ENCODE assay signal across 11 cellular contexts in the genomic region with DNA sequence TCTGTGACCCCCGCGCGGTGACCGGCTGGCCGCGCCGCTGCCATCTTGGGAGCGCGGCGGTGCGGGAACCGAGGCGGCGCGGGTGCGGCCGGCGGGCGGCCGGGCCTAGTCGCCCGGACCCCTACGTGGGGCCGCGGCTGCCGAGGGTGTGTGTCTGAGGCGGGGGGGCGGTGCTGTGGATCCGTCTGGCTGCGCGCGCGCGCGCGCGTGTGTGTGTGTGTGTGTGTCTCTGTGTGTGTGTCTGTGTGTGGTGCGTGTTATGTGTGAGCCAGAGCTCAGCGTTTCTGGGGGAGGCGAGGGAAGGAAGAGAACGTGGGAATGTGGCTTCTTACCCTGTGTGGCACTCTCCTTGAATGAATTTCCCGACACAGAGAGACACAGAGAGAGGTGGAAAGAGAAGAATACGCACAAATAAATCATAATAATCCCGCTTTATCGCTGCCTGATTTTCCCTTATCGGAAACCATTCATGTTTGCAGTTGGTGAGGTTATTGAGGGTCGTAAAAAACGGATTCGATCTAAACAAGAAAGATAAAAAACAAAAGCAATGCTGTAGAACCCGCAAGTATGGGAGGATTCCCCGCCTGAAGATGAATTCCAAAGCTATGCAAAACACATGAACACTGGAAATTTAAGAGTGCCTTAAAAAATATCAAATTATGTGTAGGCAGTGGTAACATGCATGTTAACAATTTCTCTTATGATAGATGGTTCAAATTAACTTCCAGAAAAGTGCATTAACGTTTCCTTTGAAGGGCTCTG. TPM values are rescaled to one million over a fixed set of nuclear protein-coding genes. Genes with fewer than 3 reads are reported as not detected.
DNase-seq lines count a peak whose midpoint lies in the region; TF ChIP-seq lines count a peak whose summit lies in the region.
"Had no signal": no experiment of that assay in that cellular context is flagged by ENCODE, and none has a peak within 500 bp of the region (broad histone marks: within the 10 kb centered on the region; RNA-seq: fewer than 3 reads in every experiment).

No MANE protein-coding gene starts in this region.

- peaks cover 20% of the 10 kb centered on the region for H3K4me1 Mint-ChIP-seq in activated CD4-positive, alpha-beta memory T cell treated with anti-CD3 and anti-CD28 coated beads, Interleukin-2, amount 10 ng/mL, durations not matched to agents 7 days and 5 days
- peaks cover 26% of the 10 kb centered on the region for H3K4me1 Mint-ChIP-seq in activated CD4-positive, alpha-beta memory T cell treated with anti-CD3 and anti-CD28 coated beads for 36 hours (ENCODE audit: low read depth)

- H3K27ac ChIP-seq in brain microvascular endothelial cell (peak overlapping the region; percentile 76), stomach (peak overlapping the region in 4 of 5 donors; percentile 0 to 63 (median 44))
- H3K27ac ChIP-seq: body of pancreas had no signal

- CTCF ChIA-PET in activated CD4-positive, alpha-beta memory T cell treated with anti-CD3 and anti-CD28 coated beads, Interleukin-2, amount 10 ng/mL, durations not matched to agents 7 days and 5 days (lab: Charles Lee), result interaction anchor here (1.0 kb wide), 1 partner anchor 212 kb away, joined by 3 read pairs; no protein-coding TSS in a partner anchor
- CTCF ChIA-PET in activated CD4-positive, alpha-beta memory T cell treated with anti-CD3 and anti-CD28 coated beads for 36 hours (lab: Charles Lee), result interaction anchor here (2.7 kb wide), 1 partner anchor 12 kb away, joined by 8 read pairs; no protein-coding TSS in a partner anchor

- no peaks in the 10 kb centered on the region for H3K27me3 ChIP-seq in brain microvascular endothelial cell (replicated peaks)
- H3K27me3 ChIP-seq in stomach, result peaks cover 0 to 89% (median 42%) of the 10 kb centered on the region in 3 donors

- TF ChIP-seq CTCF in brain microvascular endothelial cell (IDR thresholded peaks at IDR 0.05; ENCODE audit: low read depth, low read length, missing control alignments), result no peak
- TF ChIP-seq CTCF in stomach (IDR thresholded peaks at IDR 0.05), result no peak

- TF ChIP-seq EP300 in stomach (IDR thresholded peaks at IDR 0.05), result no peak

- 38 to 54% (median 46%) methylated on average over 29 to 52 of the region's 52 CpGs for WGBS in stomach, 5 donors

- peaks cover 0 to 10% (median 3%) of the 10 kb centered on the region in 4 donors for H3K9me3 ChIP-seq in stomach
- H3K9me3 ChIP-seq: body of pancreas had no signal

- peak overlapping the region; percentile 31 for H3K27ac Mint-ChIP-seq in activated CD4-positive, alpha-beta memory T cell treated with anti-CD3 and anti-CD28 coated beads, Interleukin-2, amount 10 ng/mL, durations not matched to agents 7 days and 5 days
- no peak overlapping the region for H3K27ac Mint-ChIP-seq in activated CD4-positive, alpha-beta memory T cell treated with anti-CD3 and anti-CD28 coated beads for 36 hours
- H3K27ac Mint-ChIP-seq: stimulated activated effector memory CD8-positive, alpha-beta T cell treated with anti-CD3 and anti-CD28 coated beads, Interleukin-12 subunit alpha, Interleukin-12 subunit beta, amount 100 ng/mL, for 72 hours had no signal

- H3K36me3 Mint-ChIP-seq in activated CD4-positive, alpha-beta memory T cell treated with anti-CD3 and anti-CD28 coated beads, Interleukin-2, amount 10 ng/mL, durations not matched to agents 7 days and 5 days (ENCODE audit: low read depth), result peaks cover 16% of the 10 kb centered on the region
- peaks cover 13% of the 10 kb centered on the region for H3K36me3 Mint-ChIP-seq in activated CD4-positive, alpha-beta memory T cell treated with anti-CD3 and anti-CD28 coated beads for 36 hours

- intact Hi-C loops in activated CD4-positive, alpha-beta memory T cell treated with anti-CD3 and anti-CD28 coated beads for 36 hours (cut with micrococcal nuclease), result loop anchor here (10.0 kb wide), 2 partner anchors 1206 to 1266 kb away; no protein-coding TSS in a partner anchor
- intact Hi-C loops in stomach (cut with DNase I; ENCODE audit: low total_unique reads), result no loop called here

- no peaks in the 10 kb centered on the region for H3K9me3 Mint-ChIP-seq in activated CD4-positive, alpha-beta memory T cell treated with anti-CD3 and anti-CD28 coated beads, Interleukin-2, amount 10 ng/mL, durations not matched to agents 7 days and 5 days
- H3K9me3 Mint-ChIP-seq in activated CD4-positive, alpha-beta memory T cell treated with anti-CD3 and anti-CD28 coated beads for 36 hours, result no peaks in the 10 kb centered on the region
- H3K9me3 Mint-ChIP-seq: stimulated activated effector memory CD8-positive, alpha-beta T cell treated with anti-CD3 and anti-CD28 coated beads, Interleukin-12 subunit alpha, Interleukin-12 subunit beta, amount 100 ng/mL, for 72 hours had no signal

- peaks cover 54% of the 10 kb centered on the region for H3K36me3 ChIP-seq in brain microvascular endothelial cell (replicated peaks)
- peaks cover 0 to 16% (median 7%) of the 10 kb centered on the region in 4 donors for H3K36me3 ChIP-seq in stomach

- peaks cover 1 to 38% (median 18%) of the 10 kb centered on the region in 4 donors for H3K4me1 ChIP-seq in stomach

- DNase-seq in activated CD4-positive, alpha-beta memory T cell treated with anti-CD3 and anti-CD28 coated beads, Interleukin-2, amount 10 ng/mL, durations not matched to agents 7 days and 5 days, result no peak
- DNase-seq in activated CD4-positive, alpha-beta memory T cell treated with anti-CD3 and anti-CD28 coated beads for 36 hours, result no peak
- DNase-seq in brain microvascular endothelial cell, result no peak
- DNase-seq in kidney tubule cell (ENCODE audit: low spot score), result peak; percentile 49
- DNase-seq in stomach, result no peak
- DNase-seq in activated gamma-delta T cell treated with Interleukin-2 at 50 U/mL for 16 hours, result no peak
- DNase-seq in SIG-M5 (lab: John Stamatoyannopoulos, UW), result no peak
- no peak for DNase-seq in T1000 (lab: John Stamatoyannopoulos, UW)
- DNase-seq: activated CD4-positive, CD25-positive, alpha-beta regulatory T cell treated with anti-CD3 and anti-CD28 coated beads, Interleukin-2, amount 50 U/mL, for 72 hours; body of pancreas had no signal

- H3K4me3 ChIP-seq in brain microvascular endothelial cell (ENCODE audit: low read depth, low read length) (peak overlapping the region; percentile 68), stomach (peak overlapping the region; percentile 52 to 81 (median 62))
- H3K4me3 ChIP-seq: body of pancreas had no signal

- H3K27me3 Mint-ChIP-seq in activated CD4-positive, alpha-beta memory T cell treated with anti-CD3 and anti-CD28 coated beads, Interleukin-2, amount 10 ng/mL, durations not matched to agents 7 days and 5 days, result peaks cover 79% of the 10 kb centered on the region
- H3K27me3 Mint-ChIP-seq in activated CD4-positive, alpha-beta memory T cell treated with anti-CD3 and anti-CD28 coated beads for 36 hours, result peaks cover 65% of the 10 kb centered on the region

- TF ChIP-seq POLR2A in stomach (IDR thresholded peaks at IDR 0.05), result no peak

- H3K4me3 Mint-ChIP-seq in activated CD4-positive, alpha-beta memory T cell treated with anti-CD3 and anti-CD28 coated beads, Interleukin-2, amount 10 ng/mL, durations not matched to agents 7 days and 5 days, result peak overlapping the region; percentile 49
- no peak overlapping the region for H3K4me3 Mint-ChIP-seq in activated CD4-positive, alpha-beta memory T cell treated with anti-CD3 and anti-CD28 coated beads for 36 hours

- in situ Hi-C loops in brain microvascular endothelial cell (cut with HindIII; ENCODE audit: low pct_ligation_motif_present, low sequenced_read_pairs), result no loop called here

- POLR2A ChIA-PET in activated CD4-positive, alpha-beta memory T cell treated with anti-CD3 and anti-CD28 coated beads, Interleukin-2, amount 10 ng/mL, durations not matched to agents 7 days and 5 days (lab: Charles Lee), result no interaction called here
- POLR2A ChIA-PET in activated CD4-positive, alpha-beta memory T cell treated with anti-CD3 and anti-CD28 coated beads for 36 hours (lab: Charles Lee), result no interaction called here

RNA-seq across cellular contexts. Expression of a gene that starts 5.7 kb away (rescaled TPM):
- total RNA-seq in activated CD4-positive, alpha-beta memory T cell treated with anti-CD3 and anti-CD28 coated beads, Interleukin-2, amount 10 ng/mL, durations not matched to agents 7 days and 5 days, result not detected
- total RNA-seq in activated CD4-positive, alpha-beta memory T cell treated with anti-CD3 and anti-CD28 coated beads for 36 hours, result not detected
- 100 to 1,000 TPM in 1 of 5 donors, 10 to 100 TPM in 3, under 1 TPM in 1; 0.87 to 115 (median 20.4) TPM for total RNA-seq in stomach
- polyA plus RNA-seq in stomach, result 10 to 100 TPM; 10.7 to 25.7 (median 24.3) TPM

RNA-seq across cellular contexts. Expression of a gene that starts 7.7 kb away (rescaled TPM):
- not detected for total RNA-seq in activated CD4-positive, alpha-beta memory T cell treated with anti-CD3 and anti-CD28 coated beads, Interleukin-2, amount 10 ng/mL, durations not matched to agents 7 days and 5 days
- not detected for total RNA-seq in activated CD4-positive, alpha-beta memory T cell treated with anti-CD3 and anti-CD28 coated beads for 36 hours
- total RNA-seq in stomach, result 10 to 100 TPM in 4 of 5 donors, 1 to 10 TPM in 1; 4.3 to 40.8 (median 15.8) TPM
- polyA plus RNA-seq in stomach, result 10 to 100 TPM in 2 of 3 donors, 1 to 10 TPM in 1; 9.7 to 19.6 (median 12.7) TPM

Comparison
In these comparisons a context has a peak if more than half of its experiments do, and no peak if none do; other contexts are left out.
1. RNA of a gene that starts 7.7 kb away (total RNA-seq): 4.3 to 40.8 TPM in stomach; not detected in activated CD4-positive, alpha-beta memory T cell treated with anti-CD3 and anti-CD28 coated beads for 36 hours and not detected in activated CD4-positive, alpha-beta memory T cell treated with anti-CD3 and anti-CD28 coated beads, Interleukin-2, amount 10 ng/mL, durations not matched to agents 7 days and 5 days; every median in the first group is over 4 times any median in the second.